ENCODE assay signal across 2 cellular contexts in genomic region chr6:25681848-25682247, GRCh38.
TF ChIP-seq lines count a peak whose summit lies in the region.

No MANE protein-coding gene starts in this region.

TF ChIP-seq in HepG2, 621 proteins besides CTCF, POLR2A, EP300 and RAD21:
- TF ChIP-seq MAX (IDR thresholded peaks at IDR 0.05) (no peak), CREB1 (IDR thresholded peaks at IDR 0.05) (0 out of 2 replicates have a peak, but pooled peaks have one; percentile 3), CREB1 (CRISPR knock-in tag; IDR thresholded peaks at IDR 0.05) (no peak), ZNF275 (CRISPR knock-in tag; IDR thresholded peaks at IDR 0.05; ENCODE audit: borderline replicate concordance) (no peak), ATF7 (IDR thresholded peaks at IDR 0.05) (peak; percentile 92), ATF7 (CRISPR knock-in tag; IDR thresholded peaks at IDR 0.05) (no peak), KAT2B (IDR thresholded peaks at IDR 0.05; ENCODE audit: borderline replicate concordance, low read depth, low read length) (no peak)

TF ChIP-seq in HEK293, 187 proteins besides CTCF, POLR2A, EP300 and RAD21:
- TF ChIP-seq GLIS2 (tag by site-specific recombination; IDR thresholded peaks at IDR 0.05) (no peak), ZNF707 (tag by site-specific recombination; IDR thresholded peaks at IDR 0.05) (no peak)
- TF ChIP-seq, protein P1, sequence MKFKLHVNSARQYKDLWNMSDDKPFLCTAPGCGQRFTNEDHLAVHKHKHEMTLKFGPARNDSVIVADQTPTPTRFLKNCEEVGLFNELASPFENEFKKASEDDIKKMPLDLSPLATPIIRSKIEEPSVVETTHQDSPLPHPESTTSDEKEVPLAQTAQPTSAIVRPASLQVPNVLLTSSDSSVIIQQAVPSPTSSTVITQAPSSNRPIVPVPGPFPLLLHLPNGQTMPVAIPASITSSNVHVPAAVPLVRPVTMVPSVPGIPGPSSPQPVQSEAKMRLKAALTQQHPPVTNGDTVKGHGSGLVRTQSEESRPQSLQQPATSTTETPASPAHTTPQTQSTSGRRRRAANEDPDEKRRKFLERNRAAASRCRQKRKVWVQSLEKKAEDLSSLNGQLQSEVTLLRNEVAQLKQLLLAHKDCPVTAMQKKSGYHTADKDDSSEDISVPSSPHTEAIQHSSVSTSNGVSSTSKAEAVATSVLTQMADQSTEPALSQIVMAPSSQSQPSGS (tag by site-specific recombination; IDR thresholded peaks at IDR 0.05; ENCODE audit: low read depth), result peak; percentile 76
